ENCODE assay signal across 18 cellular contexts in the genomic region with DNA sequence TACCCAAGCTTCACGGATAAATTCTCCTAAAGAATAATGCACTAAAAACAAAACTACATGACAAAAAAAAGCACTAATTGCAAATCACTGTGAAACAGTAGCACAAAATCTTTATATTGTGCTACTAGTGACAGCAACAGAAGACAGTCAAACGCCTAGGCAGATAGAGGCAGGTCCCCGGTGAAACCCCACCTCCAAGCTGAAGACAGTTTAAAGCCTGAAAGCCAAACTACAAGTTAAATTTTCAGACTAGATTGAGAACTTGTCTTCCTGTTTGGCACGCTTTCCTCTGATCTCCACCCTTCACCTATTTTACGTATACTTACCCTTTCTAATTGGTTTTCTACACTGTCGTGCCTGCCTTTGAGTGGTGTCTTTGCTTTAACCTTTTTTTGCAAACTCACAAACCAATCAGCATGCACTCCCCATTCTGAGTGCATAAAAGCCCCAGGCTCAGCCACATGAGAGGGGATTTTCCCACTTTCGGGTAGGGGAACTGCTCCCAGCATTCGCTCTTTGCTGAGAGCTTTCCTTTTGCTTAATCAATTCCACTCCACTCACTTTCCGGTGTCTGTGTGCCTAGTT. TPM values are rescaled to one million over a fixed set of nuclear protein-coding genes. Genes with fewer than 3 reads are reported as not detected.
DNase-seq lines count a peak whose midpoint lies in the region; ATAC-seq, FAIRE-seq and TF ChIP-seq lines count a peak whose summit lies in the region.
"Had no signal": no experiment of that assay in that cellular context is flagged by ENCODE, and none has a peak within 500 bp of the region (broad histone marks: within the 10 kb centered on the region; RNA-seq: fewer than 3 reads in every experiment).

No MANE protein-coding gene starts in this region.

- H3K79me2 ChIP-seq in H1 (ENCODE audit: control insufficient read depth in 1 of 2, insufficient read depth in 2 of 2, low read length in 2 of 2) = peaks cover 4 to 9% of the 10 kb centered on the region in 2 experiments; a peak in 3 of 4 replicates

- H3K36me3 ChIP-seq in BLaER1 = 0 out of 2 replicates have a peak, but pooled peaks cover 7% of the 10 kb centered on the region
- H3K36me3 ChIP-seq in H1 (ENCODE audit: control insufficient read depth in 2 of 4, insufficient read depth in 4 of 4, low read length in 3 of 4) = no peaks in the 10 kb centered on the region
- H3K36me3 ChIP-seq: neutrophil, right atrium auricular region had no signal

- H3K27me3 Mint-ChIP-seq in activated T-cell treated with anti-CD3 and anti-CD28 coated beads, Interleukin-2, amount 50 U/mL, for 4 hours (ENCODE audit: low read depth) = no peaks in the 10 kb centered on the region

- H3K56ac ChIP-seq in H1 (replicated peaks; ENCODE audit: insufficient read length, low read depth, low read length) = no peak overlapping the region

- no peak overlapping the region for H3K23ac ChIP-seq in H1 (ENCODE audit: insufficient read length)

- no peak overlapping the region for H2BK15ac ChIP-seq in H1 (ENCODE audit: low read length)

- WGBS in H1 (ENCODE audit: extremely low coverage in 1 of 2, insufficient coverage in 1 of 2, insufficient read length in 1 of 2, insufficient replicate concordance in 2 of 2, low coverage in 1 of 2, low lambda C conversion rate in 2 of 2, missing lambda C conversion rate in 1 of 2), 2 experiments = 89% methylated on average over 9 of the region's 9 CpGs; no CpG with 5 or more reads in 1 of the 2 experiments

- CTCF ChIA-PET in H1 (lab: Charles Lee; ENCODE audit: partially characterized antibody) = no interaction called here

- POLR2A ChIA-PET in H1 (lab: Charles Lee; ENCODE audit: partially characterized antibody) = interaction anchor here (1.9 kb wide), 1 partner anchor 9 kb away, joined by 6 read pairs; no protein-coding TSS in a partner anchor

- TF ChIP-seq EP300 in H1 (IDR thresholded peaks at IDR 0.05; ENCODE audit: borderline replicate concordance in 1 of 2, low read depth in 2 of 2, low read length in 2 of 2) = no peak

- no peak overlapping the region for H3K4me2 ChIP-seq in BLaER1
- H3K4me2 ChIP-seq in H1 (ENCODE audit: insufficient read depth in 1 of 2, low read depth in 2 of 2, low read length in 2 of 2) = no peak overlapping the region

- H3K4me3 ChIP-seq in BLaER1 = no peak overlapping the region
- H3K4me3 ChIP-seq in GM12865 (ENCODE audit: low read depth, low read length) = peak overlapping the region; percentile 36
- no peak overlapping the region for H3K4me3 ChIP-seq in H1 (ENCODE audit: extremely low read depth in 1 of 4, insufficient read depth in 2 of 4, low read depth in 3 of 4, low read length in 4 of 4)
- H3K4me3 ChIP-seq: GM23248, right atrium auricular region had no signal

- H3K27ac ChIP-seq in BLaER1 (0 out of 2 replicates have a peak overlapping the region, but pooled peaks have one; percentile 6), H1 (ENCODE audit: low read depth, low read length) (no peak overlapping the region)
- H3K27ac ChIP-seq: GM23248, neutrophil, right atrium auricular region had no signal

- H2BK20ac ChIP-seq in H1 (ENCODE audit: low read length) = no peak overlapping the region

- TF ChIP-seq RAD21 in H1 (IDR thresholded peaks at IDR 0.05 in 1 of 2, conservative IDR thresholded peaks at IDR 0.05 in 1 of 2; ENCODE audit: low read depth in 2 of 2, low read length in 2 of 2) = no peak

- TF ChIP-seq CTCF in GM12865 (IDR thresholded peaks at IDR 0.05; ENCODE audit: insufficient read depth, low read depth, low read length, missing control alignments) (no peak), H1 (IDR thresholded peaks at IDR 0.05; ENCODE audit: control extremely low read depth in 1 of 3, insufficient read depth in 1 of 3, low read depth in 1 of 3, low read length in 3 of 3) (no peak)

- H3K4ac ChIP-seq in H1 (replicated peaks; ENCODE audit: insufficient read length, low read depth, low read length) = no peak overlapping the region

- no peak for TF ChIP-seq POLR2A in H1 (IDR thresholded peaks at IDR 0.05; ENCODE audit: control extremely low read depth in 1 of 2, low read depth in 2 of 2, low read length in 2 of 2)

- no peak overlapping the region for H2BK5ac ChIP-seq in H1 (ENCODE audit: low read depth, low read length)

- H3K79me1 ChIP-seq in H1 (ENCODE audit: low read depth, low read length) = peaks cover 6% of the 10 kb centered on the region; the same call in 1 of the 2 replicates

- H3K14ac ChIP-seq in H1 (ENCODE audit: insufficient read length) = no peak overlapping the region

- peaks cover 15% of the 10 kb centered on the region for H3K23me2 ChIP-seq in H1 (ENCODE audit: low read depth, low read length)

- H4K5ac ChIP-seq in H1 (ENCODE audit: insufficient read length, low read depth, low read length) = no peak overlapping the region

- no peaks in the 10 kb centered on the region for H3K36me3 Mint-ChIP-seq in activated T-cell treated with anti-CD3 and anti-CD28 coated beads, Interleukin-2, amount 50 U/mL, for 4 hours (ENCODE audit: insufficient read depth)

- H2AFZ ChIP-seq in H1 (ENCODE audit: low read length) = peak overlapping the region; percentile 13; the same call in 1 of the 2 replicates
- H2AFZ ChIP-seq: GM23248 had no signal

- H3K4me1 ChIP-seq in BLaER1 (peaks cover 42% of the 10 kb centered on the region), H1 (replicated peaks in 1 of 4; ENCODE audit: control insufficient read depth in 3 of 4, insufficient read depth in 4 of 4, low read length in 3 of 4) (peaks cover 0 to 3% (median 1%) of the 10 kb centered on the region in 4 experiments; a peak in 4 of 7 replicates)

- H4K91ac ChIP-seq in H1 (replicated peaks; ENCODE audit: insufficient read length, low read length) = no peak overlapping the region

- no peak overlapping the region for H3K9ac ChIP-seq in BLaER1
- H3K9ac ChIP-seq in H1 (replicated peaks in 1 of 4; ENCODE audit: extremely low read depth in 1 of 4, low read depth in 3 of 4, low read length in 3 of 4) = no peak overlapping the region
- H3K9ac ChIP-seq: GM23248 had no signal

- H2BK120ac ChIP-seq in H1 (replicated peaks; ENCODE audit: low read depth, low read length) = no peak overlapping the region

- H4K8ac ChIP-seq in H1 (ENCODE audit: extremely low read depth, insufficient read depth, low read length) = no peak overlapping the region

- peak; percentile 88 for DNase-seq in GM12865 (ENCODE audit: low read depth)
- peak; percentile 11 for DNase-seq in activated T-cell treated with anti-CD3 and anti-CD28 coated beads, Interleukin-2, amount 50 U/mL, for 4 hours
- no peak for DNase-seq in H1 (ENCODE audit: low read depth in 1 of 2, low spot score in 2 of 2)
- DNase-seq in Right ventricle myocardium superior = no peak
- no peak for DNase-seq in SHP77 (lab: John Stamatoyannopoulos, UW)
- DNase-seq in NCI-H1436 treated with DMSO at 0.1 percent for 48 hours (lab: John Stamatoyannopoulos, UW) = no peak
- DNase-seq: amniotic stem cell, cerebellar nuclear complex, DMS53, GM23248, MM.1S, NCI-H2081 treated with DMSO at 0.1 percent for 48 hours, SW 1271 had no signal

- H3K9me3 Mint-ChIP-seq in activated T-cell treated with anti-CD3 and anti-CD28 coated beads, Interleukin-2, amount 50 U/mL, for 4 hours = no peaks in the 10 kb centered on the region
- H3K9me3 Mint-ChIP-seq: stimulated activated effector memory CD8-positive, alpha-beta T cell treated with anti-CD3 and anti-CD28 coated beads, Interleukin-12 subunit alpha, Interleukin-12 subunit beta, amount 100 ng/mL, for 72 hours had no signal

- peaks cover 43% of the 10 kb centered on the region for H3K4me1 Mint-ChIP-seq in activated T-cell treated with anti-CD3 and anti-CD28 coated beads, Interleukin-2, amount 50 U/mL, for 4 hours (ENCODE audit: low read depth)

- intact Hi-C loops in Right ventricle myocardium superior (cut with DNase I) = no loop called here

- H3K4me3 Mint-ChIP-seq in activated T-cell treated with anti-CD3 and anti-CD28 coated beads, Interleukin-2, amount 50 U/mL, for 4 hours = no peak overlapping the region
- H3K4me3 Mint-ChIP-seq: stimulated activated effector memory CD8-positive, alpha-beta T cell treated with anti-CD3 and anti-CD28 coated beads, Interleukin-12 subunit alpha, Interleukin-12 subunit beta, amount 100 ng/mL, for 72 hours had no signal

- peaks cover 52% of the 10 kb centered on the region for H3K9me3 ChIP-seq in BLaER1
- H3K9me3 ChIP-seq in H1 (ENCODE audit: insufficient read depth in 2 of 2, low read depth in 1 of 2, low read length in 1 of 2) = no peaks in the 10 kb centered on the region
- H3K9me3 ChIP-seq: neutrophil, right atrium auricular region had no signal

- no peak for FAIRE-seq in H1 (lab: Jason Lieb, UNC)

- no peak overlapping the region for H3K18ac ChIP-seq in H1 (ENCODE audit: extremely low read depth, low read length)

- ATAC-seq in activated T-cell treated with anti-CD3 and anti-CD28 coated beads, Interleukin-2, amount 50 U/mL, for 4 hours = no peak
- ATAC-seq in Right ventricle myocardium superior (ENCODE audit: poor library complexity) (no peak), HG03025 (IDR thresholded peaks at IDR 0.05; ENCODE audit: low FRiP score, unreplicated experiment) (no peak)
- ATAC-seq: stimulated activated effector memory CD8-positive, alpha-beta T cell treated with anti-CD3 and anti-CD28 coated beads, Interleukin-12 subunit alpha, Interleukin-12 subunit beta, amount 100 ng/mL, for 72 hours had no signal

- H3K27me3 ChIP-seq in BLaER1 (no peaks in the 10 kb centered on the region), H1 (replicated peaks in 1 of 4; ENCODE audit: control insufficient read depth in 3 of 4, extremely low read depth in 1 of 4, insufficient read depth in 3 of 4, low read length in 3 of 4) (peaks cover 0 to 7% (median 4%) of the 10 kb centered on the region in 4 experiments; a peak in 3 of 7 replicates)
- H3K27me3 ChIP-seq: neutrophil, right atrium auricular region had no signal

- peaks cover 5% of the 10 kb centered on the region for H4K20me1 ChIP-seq in BLaER1
- no peaks in the 10 kb centered on the region for H4K20me1 ChIP-seq in H1 (replicated peaks in 1 of 2; ENCODE audit: control insufficient read depth in 1 of 2, insufficient read depth in 2 of 2, low read length in 2 of 2)

- H2BK12ac ChIP-seq in H1 (ENCODE audit: low read depth, low read length) = no peak overlapping the region

- H2AK5ac ChIP-seq in H1 (ENCODE audit: low read depth, low read length) = no peak overlapping the region

TF ChIP-seq in H1, 55 proteins besides CTCF, POLR2A, EP300 and RAD21 (continues in another document):
- TF ChIP-seq TEAD4 (IDR thresholded peaks at IDR 0.05; ENCODE audit: low read depth, low read length) = no peak

RNA-seq across cellular contexts. Expression of gene BACH1, which starts 3.6 kb away (rescaled TPM):
- 10 to 100 TPM; 20.8 to 31.0 (median 23.8) TPM for total RNA-seq in activated T-cell treated with anti-CD3 and anti-CD28 coated beads, Interleukin-2, amount 50 U/mL, for 4 hours
- total RNA-seq in H1 (2021; fragmentation: NEBNext Ultra II Directional; extraction: Animal tissue kit (Norgen Biotek cat#: 25700)) = 50.7 and 57.1 TPM in 2 replicates
- polyA plus RNA-seq in H1 (2011; rRNA removed) = 6.0 and 6.9 TPM in 2 replicates
- 10.2 TPM for polyA plus RNA-seq in H1 (2011; cell fraction: cytosol; rRNA removed)
- 7.8 TPM for polyA plus RNA-seq in H1 (2011; cell fraction: nucleus; rRNA removed)
- 9.9 to 19.2 TPM (median 15.5 TPM) in 4 replicates for polyA plus RNA-seq in H1 (2012, experiment 1 of 2)
- polyA plus RNA-seq in H1 (2012, experiment 2 of 2) = 0.87 TPM
- 14.7 TPM for polyA plus RNA-seq in H1 (2013, experiment 1 of 2)
- polyA plus RNA-seq in H1 (2013, experiment 2 of 2) = 17.3 TPM
- 106 and 154 TPM in 2 replicates for polyA minus RNA-seq in H1 (2011; rRNA and poly(A)+ RNA removed)
- polyA minus RNA-seq in H1 (2011; cell fraction: cytosol; rRNA and poly(A)+ RNA removed) = 20.9 TPM
- polyA minus RNA-seq in H1 (2011; cell fraction: nucleus; rRNA and poly(A)+ RNA removed) = 136 TPM
- 34.2 TPM for total RNA-seq in Right ventricle myocardium superior

Comparison
In these comparisons a context has a peak if more than half of its experiments do, and no peak if none do; other contexts are left out.
1. DNase-seq: peak in GM12865 (single experiment) and activated T-cell treated with anti-CD3 and anti-CD28 coated beads, Interleukin-2, amount 50 U/mL, for 4 hours (single experiment); none in H1 (0 of 2), Right ventricle myocardium superior (single experiment), SHP77 (0 of 2) and NCI-H1436 treated with DMSO at 0.1 percent for 48 hours (single experiment).